In genomic region chr15:22989576-22990477, GRCh38 we compare ENCODE assay signal across 2 cellular contexts.
TF ChIP-seq lines count a peak whose summit lies in the region.

No MANE protein-coding gene starts in this region.

TF ChIP-seq in Ishikawa, 13 proteins besides CTCF, POLR2A, EP300 and RAD21 (continued from another document):
- TF ChIP-seq REST (IDR thresholded peaks at IDR 0.05; ENCODE audit: low read depth) = no peak
- no peak for TF ChIP-seq ZBTB7A (IDR thresholded peaks at IDR 0.05; ENCODE audit: low read depth)
- TF ChIP-seq CREB1 (IDR thresholded peaks at IDR 0.05; ENCODE audit: low read depth) = no peak

TF ChIP-seq in SK-N-SH treated with all-trans-retinoic acid at 6 μM for 48 hours, 23 proteins besides CTCF, POLR2A, EP300 and RAD21 (continued from another document):
- no peak for TF ChIP-seq PATZ1 (CRISPR knock-in tag; IDR thresholded peaks at IDR 0.05; ENCODE audit: borderline replicate concordance)
- no peak for TF ChIP-seq OSR1 (CRISPR knock-in tag; IDR thresholded peaks at IDR 0.05)
- no peak for TF ChIP-seq ZC3H10 (CRISPR knock-in tag; IDR thresholded peaks at IDR 0.05)
- TF ChIP-seq BACH2 (CRISPR knock-in tag; IDR thresholded peaks at IDR 0.05; ENCODE audit: borderline replicate concordance) = no peak
